ENCODE assay signal across 19 cellular contexts in the genomic region with DNA sequence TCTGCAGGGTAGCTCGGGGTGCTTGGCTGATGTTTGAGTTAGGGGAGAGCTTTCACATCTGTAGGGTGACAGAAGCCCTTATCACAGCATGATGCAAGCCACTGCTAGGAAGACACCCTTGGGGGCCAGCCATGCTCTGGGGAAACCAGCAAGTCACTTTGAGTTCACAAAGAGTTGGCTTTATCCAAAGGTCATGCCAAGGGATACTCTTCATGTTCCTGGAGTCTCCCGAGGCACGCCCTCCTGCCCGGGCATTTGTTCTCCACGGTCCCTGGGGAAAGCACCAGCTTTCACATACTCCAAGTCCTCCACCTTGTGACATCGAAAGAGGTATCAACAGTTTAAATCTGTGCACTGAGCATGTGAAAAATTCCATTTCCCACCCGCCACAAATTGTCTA.
DNase-seq lines count a peak whose midpoint lies in the region; ATAC-seq and TF ChIP-seq lines count a peak whose summit lies in the region.
"Had no signal": no experiment of that assay in that cellular context is flagged by ENCODE, and none has a peak within 500 bp of the region (broad histone marks: within the 10 kb centered on the region; RNA-seq: fewer than 3 reads in every experiment).

No MANE protein-coding gene starts in this region.

- no peak overlapping the region for H3K4me3 ChIP-seq in right cardiac atrium (ENCODE audit: low read length)
- H3K4me3 ChIP-seq in trophoblast cell (ENCODE audit: low read depth, low read length): no peak overlapping the region
- H3K4me3 ChIP-seq in spleen: no peak overlapping the region
- H3K4me3 ChIP-seq: uterus had no signal

- peak; percentile 60 for DNase-seq in COLO668 (lab: John Stamatoyannopoulos, UW; ENCODE audit: unreplicated experiment)
- DNase-seq in M059J (ENCODE audit: low read depth): peak; percentile 12
- peak in 2 of 3 donors; percentile 39 to 65 for DNase-seq in right cardiac atrium
- peak in 1 of 2 donors; percentile 40 for DNase-seq in trophoblast cell
- no peak for DNase-seq in activated naive CD4-positive, alpha-beta T cell treated with anti-CD3 and anti-CD28 coated beads, Interleukin-2, amount 50 U/mL, for 72 hours (ENCODE audit: low spot score in 2 of 2)
- no peak for DNase-seq in spleen
- no peak for DNase-seq in iPS-NIHi7 (ENCODE audit: extremely low spot score)
- DNase-seq: activated naive CD8-positive, alpha-beta T cell treated with anti-CD3 and anti-CD28 coated beads, Interleukin-2, amount 10 ng/mL, durations not matched to agents 7 days and 5 days; CD8-positive, alpha-beta T cell; glutamatergic neuron; mesendoderm; NCI-H1436 treated with DMSO at 0.1 percent for 48 hours; stimulated activated CD4-positive, alpha-beta T cell treated with anti-CD3 and anti-CD28 coated beads, Interleukin-1b, Interleukin-23, amount 100 ng/mL, for 48 hours; T-helper 9 cell; uterus had no signal

- H2BK5ac ChIP-seq in trophoblast cell (ENCODE audit: low read depth, low read length, poor library complexity): no peak overlapping the region

- no peak for TF ChIP-seq CTCF in spleen (IDR thresholded peaks at IDR 0.05 in 8 of 11, conservative IDR thresholded peaks at IDR 0.05 in 3 of 11)

- WGBS in right cardiac atrium: 76% methylated on average over 7 of the region's 7 CpGs
- WGBS in trophoblast cell (ENCODE audit: extremely low coverage, insufficient coverage, insufficient read length): no CpG with 5 or more reads among the region's 7 CpGs
- WGBS in spleen, 5 donors: 88 to 94% (median 89%) methylated on average over 6 to 7 of the region's 7 CpGs

- H3K36me3 Mint-ChIP-seq in activated naive CD4-positive, alpha-beta T cell treated with anti-CD3 and anti-CD28 coated beads, Interleukin-2, amount 50 U/mL, for 72 hours: no peaks in the 10 kb centered on the region
- H3K36me3 Mint-ChIP-seq: activated naive CD8-positive, alpha-beta T cell treated with anti-CD3 and anti-CD28 coated beads, Interleukin-2, amount 10 ng/mL, durations not matched to agents 7 days and 5 days; CD8-positive, alpha-beta T cell had no signal

- H3K79me2 ChIP-seq in trophoblast cell (ENCODE audit: control insufficient read depth, insufficient read depth, low read length, poor library complexity): no peaks in the 10 kb centered on the region

- intact Hi-C loops in right cardiac atrium (cut with DNase I): no loop called here
- intact Hi-C loops in spleen (cut with DNase I; ENCODE audit: low total_unique reads): no loop called here

- H3K27ac Mint-ChIP-seq in activated naive CD4-positive, alpha-beta T cell treated with anti-CD3 and anti-CD28 coated beads, Interleukin-2, amount 50 U/mL, for 72 hours: no peak overlapping the region
- H3K27ac Mint-ChIP-seq: activated naive CD8-positive, alpha-beta T cell treated with anti-CD3 and anti-CD28 coated beads, Interleukin-2, amount 10 ng/mL, durations not matched to agents 7 days and 5 days; activated T-helper 1 cell treated with anti-CD3 and anti-CD28 coated beads, Interleukin-12 subunit alpha, Interleukin-12 subunit beta, Interleukin-2, Interleukin-4 antibody, amounts not matched to agents 30 ng/mL and 10 ng/mL and 1 ng/mL, durations not matched to agents 14 hours and 24 hours and 36 hours; CD8-positive, alpha-beta T cell; stimulated activated naive CD8-positive, alpha-beta T cell treated with anti-CD3 and anti-CD28 coated beads, Interleukin-15, Interleukin-2, amounts not matched to agents 100 ng/mL and 50 ng/mL, for 24 hours had no signal

- TF ChIP-seq POLR2A in spleen (IDR thresholded peaks at IDR 0.05): no peak

- H2AK5ac ChIP-seq in trophoblast cell (ENCODE audit: low read length): no peak overlapping the region

- no peak overlapping the region for H3K27ac ChIP-seq in right cardiac atrium (ENCODE audit: low read length)
- no peak overlapping the region for H3K27ac ChIP-seq in trophoblast cell (ENCODE audit: low read depth, low read length)
- H3K27ac ChIP-seq in spleen: no peak overlapping the region

- no peak overlapping the region for H4K12ac ChIP-seq in trophoblast cell (ENCODE audit: low read depth, low read length)

- H3K4ac ChIP-seq in trophoblast cell (ENCODE audit: low read depth, low read length): no peak overlapping the region

- no peak overlapping the region for H4K8ac ChIP-seq in trophoblast cell (ENCODE audit: low read depth, low read length)

- no peak overlapping the region for H2BK120ac ChIP-seq in trophoblast cell (ENCODE audit: insufficient read depth, low read length, poor library complexity)

- no peak overlapping the region for H3K4me2 ChIP-seq in trophoblast cell (ENCODE audit: low read length)

- no peak overlapping the region for H3K23ac ChIP-seq in trophoblast cell (ENCODE audit: low read length)

- no peak overlapping the region for H3K14ac ChIP-seq in trophoblast cell (ENCODE audit: low read length)

- no peak overlapping the region for H3K9ac ChIP-seq in trophoblast cell (ENCODE audit: low read length)

- H3K27me3 ChIP-seq in right cardiac atrium (ENCODE audit: control insufficient read depth, insufficient read depth) (no peaks in the 10 kb centered on the region), trophoblast cell (ENCODE audit: insufficient read depth, low read length) (no peaks in the 10 kb centered on the region), spleen (replicated peaks in 1 of 7) (no peaks in the 10 kb centered on the region)
- H3K27me3 ChIP-seq: uterus had no signal

- ATAC-seq in right cardiac atrium (peak; percentile 27 to 31), GM18498 (IDR thresholded peaks at IDR 0.05; ENCODE audit: unreplicated experiment) (no peak)
- ATAC-seq in activated naive CD4-positive, alpha-beta T cell treated with anti-CD3 and anti-CD28 coated beads, Interleukin-2, amount 50 U/mL, for 72 hours: no peak
- ATAC-seq: activated CD4-positive, CD25-positive, alpha-beta regulatory T cell treated with anti-CD3 and anti-CD28 coated beads, Interleukin-2, amount 50 U/mL, for 24 hours; CD8-positive, alpha-beta T cell had no signal

- H3K4me1 ChIP-seq in right cardiac atrium (ENCODE audit: control insufficient read depth, insufficient read depth, low read length) (peaks cover 5% of the 10 kb centered on the region), trophoblast cell (ENCODE audit: control insufficient read depth in 1 of 2, insufficient read depth in 2 of 2, low read length in 2 of 2) (peaks cover 20 to 23% of the 10 kb centered on the region in 2 experiments), spleen (peaks cover 0 to 12% (median 0%) of the 10 kb centered on the region in 6 donors)
- H3K4me1 ChIP-seq: uterus had no signal

- no peak overlapping the region for H4K91ac ChIP-seq in trophoblast cell (ENCODE audit: low read depth, low read length)

- H3K36me3 ChIP-seq in trophoblast cell (ENCODE audit: control insufficient read depth in 1 of 2, insufficient read depth in 2 of 2, low read length in 2 of 2): no peaks in the 10 kb centered on the region
- no peaks in the 10 kb centered on the region for H3K36me3 ChIP-seq in spleen
- H3K36me3 ChIP-seq: uterus had no signal

- H3K9me3 ChIP-seq in right cardiac atrium (ENCODE audit: control insufficient read depth, low read length) (no peaks in the 10 kb centered on the region), trophoblast cell (ENCODE audit: insufficient read depth, low read depth, low read length) (no peaks in the 10 kb centered on the region), spleen (no peaks in the 10 kb centered on the region)
- H3K9me3 ChIP-seq: uterus had no signal

- no peak overlapping the region for H3K18ac ChIP-seq in trophoblast cell (ENCODE audit: low read length)

- peaks cover 3 to 4% of the 10 kb centered on the region in 2 donors for H3K9me3 Mint-ChIP-seq in activated naive CD4-positive, alpha-beta T cell treated with anti-CD3 and anti-CD28 coated beads, Interleukin-2, amount 50 U/mL, for 72 hours
- H3K9me3 Mint-ChIP-seq: activated naive CD8-positive, alpha-beta T cell treated with anti-CD3 and anti-CD28 coated beads, Interleukin-2, amount 10 ng/mL, durations not matched to agents 7 days and 5 days; activated T-helper 1 cell treated with anti-CD3 and anti-CD28 coated beads, Interleukin-12 subunit alpha, Interleukin-12 subunit beta, Interleukin-2, Interleukin-4 antibody, amounts not matched to agents 30 ng/mL and 10 ng/mL and 1 ng/mL, durations not matched to agents 14 hours and 24 hours and 36 hours; CD8-positive, alpha-beta T cell; stimulated activated naive CD8-positive, alpha-beta T cell treated with anti-CD3 and anti-CD28 coated beads, Interleukin-15, Interleukin-2, amounts not matched to agents 100 ng/mL and 50 ng/mL, for 24 hours had no signal

- no peak overlapping the region for H2AFZ ChIP-seq in trophoblast cell (ENCODE audit: insufficient read depth, low read length, poor library complexity)

- peaks cover 2% of the 10 kb centered on the region for H3K79me1 ChIP-seq in trophoblast cell (ENCODE audit: low read length)

- peak overlapping the region; percentile 8 for H2BK12ac ChIP-seq in trophoblast cell (ENCODE audit: low read length)

Comparison
In these comparisons a context has a peak if more than half of its experiments do, and no peak if none do; other contexts are left out.
1. DNase-seq: peak in COLO668 (single experiment), M059J (single experiment) and right cardiac atrium (2 of 3); none in activated naive CD4-positive, alpha-beta T cell treated with anti-CD3 and anti-CD28 coated beads, Interleukin-2, amount 50 U/mL, for 72 hours (0 of 2), spleen (single experiment) and iPS-NIHi7 (single experiment).
2. ATAC-seq: peak in right cardiac atrium (2 of 2); none in activated naive CD4-positive, alpha-beta T cell treated with anti-CD3 and anti-CD28 coated beads, Interleukin-2, amount 50 U/mL, for 72 hours (0 of 2) and GM18498 (single experiment).